ENCODE assay signal across 31 cellular contexts in the genomic region with DNA sequence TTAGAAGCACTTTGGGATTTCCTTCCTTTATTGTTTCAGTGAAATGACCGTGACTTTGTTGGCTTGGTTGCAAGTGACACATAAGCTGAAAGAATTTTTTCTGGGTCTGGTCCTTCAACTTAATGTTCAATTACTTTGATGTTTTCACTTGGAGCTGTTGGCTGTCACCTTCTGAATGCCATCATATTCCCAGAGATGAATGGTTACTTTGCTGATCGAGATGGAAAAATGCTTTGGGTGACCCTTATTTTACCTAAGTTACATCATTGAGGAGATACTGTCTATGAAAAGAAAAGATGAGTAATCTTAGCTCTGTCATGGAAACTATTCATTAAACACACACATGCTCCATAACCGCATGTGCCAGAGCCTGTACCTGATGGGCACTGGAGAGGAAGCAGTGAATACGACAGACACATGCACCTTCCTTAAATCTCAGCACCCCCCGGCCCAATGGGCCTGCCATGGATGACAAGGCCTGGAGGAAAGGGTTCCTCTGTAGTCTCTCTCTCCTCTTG.
"Had no signal": no experiment of that assay in that cellular context is flagged by ENCODE, and none has a peak within 500 bp of the region (broad histone marks: within the 10 kb centered on the region; RNA-seq: fewer than 3 reads in every experiment).

No MANE protein-coding gene starts in this region.

- H3K9me3 ChIP-seq: body of pancreas, colonic mucosa, pancreas, prostate gland, thyroid gland, upper lobe of left lung had no signal

- H3K27me3 ChIP-seq: body of pancreas, cardiac muscle cell, colonic mucosa, pancreas, thyroid gland, upper lobe of left lung had no signal

- H3K4me3 Mint-ChIP-seq: activated B cell treated with CpG ODN at 0.5 μM for 24 hours; activated CD8-positive, alpha-beta memory T cell treated with anti-CD3 and anti-CD28 coated beads, Interleukin-2, amount 10 ng/mL, durations not matched to agents 7 days and 5 days; activated CD8-positive, alpha-beta T cell treated with anti-CD3 and anti-CD28 coated beads, Interleukin-2, amount 10 ng/mL, durations not matched to agents 7 days and 5 days; activated naive CD8-positive, alpha-beta T cell; activated T-cell treated with anti-CD3 and anti-CD28 coated beads, Interleukin-2, amount 50 U/mL, for 72 hours; memory B cell; naive thymus-derived CD8-positive, alpha-beta T cell; neural crest cell; stimulated activated effector memory CD8-positive, alpha-beta T cell treated with anti-CD3 and anti-CD28 coated beads, Interleukin-12 subunit alpha, Interleukin-12 subunit beta, amount 100 ng/mL, for 72 hours; stimulated activated naive CD8-positive, alpha-beta T cell treated with anti-CD3 and anti-CD28 coated beads, Interleukin-15, amount 100 ng/mL, for 72 hours had no signal

- H3K27me3 Mint-ChIP-seq: activated CD8-positive, alpha-beta memory T cell treated with anti-CD3 and anti-CD28 coated beads, Interleukin-2, amount 10 ng/mL, durations not matched to agents 7 days and 5 days; activated naive CD8-positive, alpha-beta T cell; stimulated activated naive CD8-positive, alpha-beta T cell treated with anti-CD3 and anti-CD28 coated beads, Interleukin-15, amount 100 ng/mL, for 72 hours had no signal

- ATAC-seq: activated CD8-positive, alpha-beta memory T cell treated with anti-CD3 and anti-CD28 coated beads, Interleukin-2, amount 10 ng/mL, durations not matched to agents 7 days and 5 days; activated CD8-positive, alpha-beta T cell treated with anti-CD3 and anti-CD28 coated beads, Interleukin-2, amount 10 ng/mL, durations not matched to agents 7 days and 5 days; activated T-cell treated with anti-CD3 and anti-CD28 coated beads, Interleukin-2, amount 50 U/mL, for 72 hours; body of pancreas; naive thymus-derived CD8-positive, alpha-beta T cell; sciatic nerve; stimulated activated effector memory CD8-positive, alpha-beta T cell treated with anti-CD3 and anti-CD28 coated beads, Interleukin-12 subunit alpha, Interleukin-12 subunit beta, amount 100 ng/mL, for 72 hours; stimulated activated naive CD8-positive, alpha-beta T cell treated with anti-CD3 and anti-CD28 coated beads, Interleukin-15, amount 100 ng/mL, for 72 hours had no signal

- H3K4me3 ChIP-seq: body of pancreas, cardiac muscle cell, colonic mucosa, pancreas, prostate gland, skin epidermis, thyroid gland, upper lobe of left lung had no signal

- H3K27ac ChIP-seq: body of pancreas, cardiac muscle cell, colonic mucosa, pancreas, prostate gland, skin epidermis, thyroid gland, upper lobe of left lung had no signal

- FAIRE-seq: pancreas had no signal

- H3K36me3 ChIP-seq: cardiac muscle cell, colonic mucosa, pancreas, prostate gland, thyroid gland, upper lobe of left lung had no signal

- H3K9me3 Mint-ChIP-seq: activated B cell treated with CpG ODN at 0.5 μM for 24 hours; activated T-cell treated with anti-CD3 and anti-CD28 coated beads, Interleukin-2, amount 50 U/mL, for 72 hours; memory B cell; neural crest cell; stimulated activated effector memory CD8-positive, alpha-beta T cell treated with anti-CD3 and anti-CD28 coated beads, Interleukin-12 subunit alpha, Interleukin-12 subunit beta, amount 100 ng/mL, for 72 hours; stimulated activated naive CD8-positive, alpha-beta T cell treated with anti-CD3 and anti-CD28 coated beads, Interleukin-15, amount 100 ng/mL, for 72 hours had no signal

- H3K27ac Mint-ChIP-seq: activated B cell treated with CpG ODN at 0.5 μM for 24 hours; activated CD8-positive, alpha-beta memory T cell treated with anti-CD3 and anti-CD28 coated beads, Interleukin-2, amount 10 ng/mL, durations not matched to agents 7 days and 5 days; activated CD8-positive, alpha-beta T cell treated with anti-CD3 and anti-CD28 coated beads, Interleukin-2, amount 10 ng/mL, durations not matched to agents 7 days and 5 days; activated naive CD8-positive, alpha-beta T cell; activated T-cell treated with anti-CD3 and anti-CD28 coated beads, Interleukin-2, amount 50 U/mL, for 72 hours; memory B cell; naive thymus-derived CD8-positive, alpha-beta T cell; stimulated activated effector memory CD8-positive, alpha-beta T cell treated with anti-CD3 and anti-CD28 coated beads, Interleukin-12 subunit alpha, Interleukin-12 subunit beta, amount 100 ng/mL, for 72 hours; stimulated activated naive CD8-positive, alpha-beta T cell treated with anti-CD3 and anti-CD28 coated beads, Interleukin-15, amount 100 ng/mL, for 72 hours had no signal

- H3K4me1 ChIP-seq: body of pancreas, colonic mucosa, pancreas, prostate gland, thyroid gland, upper lobe of left lung had no signal

- H3K36me3 Mint-ChIP-seq: activated CD8-positive, alpha-beta memory T cell treated with anti-CD3 and anti-CD28 coated beads, Interleukin-2, amount 10 ng/mL, durations not matched to agents 7 days and 5 days; activated naive CD8-positive, alpha-beta T cell; memory B cell; naive thymus-derived CD8-positive, alpha-beta T cell; stimulated activated effector memory CD8-positive, alpha-beta T cell treated with anti-CD3 and anti-CD28 coated beads, Interleukin-12 subunit alpha, Interleukin-12 subunit beta, amount 100 ng/mL, for 72 hours had no signal

- DNase-seq: activated B cell treated with CpG ODN at 0.5 μM for 24 hours; activated CD4-positive, alpha-beta T cell treated with anti-CD3 and anti-CD28 coated beads, Interleukin-2, amount 50 U/mL, for 1 hour; activated CD8-positive, alpha-beta memory T cell treated with anti-CD3 and anti-CD28 coated beads, Interleukin-2, amount 10 ng/mL, durations not matched to agents 7 days and 5 days; activated CD8-positive, alpha-beta T cell treated with anti-CD3 and anti-CD28 coated beads, Interleukin-2, amount 10 ng/mL, durations not matched to agents 7 days and 5 days; activated naive CD4-positive, alpha-beta T cell treated with Interleukin-2 at 50 U/mL for 16 hours; activated T-cell treated with anti-CD3 and anti-CD28 coated beads, Interleukin-2, amount 50 U/mL, for 72 hours; anterior cingulate cortex; body of pancreas; cerebellar nuclear complex; colonic mucosa; effector memory CD4-positive, alpha-beta T cell; foreskin melanocyte; glutamatergic neuron; islet precursor cell; naive thymus-derived CD8-positive, alpha-beta T cell; nucleus accumbens; pancreas; retina; stimulated activated CD4-positive, alpha-beta T cell treated with anti-CD3 and anti-CD28 coated beads, Interleukin-4, amount 100 ng/mL, for 24 hours; stimulated activated naive CD8-positive, alpha-beta T cell treated with anti-CD3 and anti-CD28 coated beads, Interleukin-15, amount 100 ng/mL, for 72 hours; T-helper 2 cell; thyroid gland; upper lobe of left lung had no signal

- H3K4me1 Mint-ChIP-seq: activated B cell treated with CpG ODN at 0.5 μM for 24 hours; activated CD8-positive, alpha-beta memory T cell treated with anti-CD3 and anti-CD28 coated beads, Interleukin-2, amount 10 ng/mL, durations not matched to agents 7 days and 5 days; memory B cell; naive thymus-derived CD8-positive, alpha-beta T cell; stimulated activated effector memory CD8-positive, alpha-beta T cell treated with anti-CD3 and anti-CD28 coated beads, Interleukin-12 subunit alpha, Interleukin-12 subunit beta, amount 100 ng/mL, for 72 hours; stimulated activated naive CD8-positive, alpha-beta T cell treated with anti-CD3 and anti-CD28 coated beads, Interleukin-15, amount 100 ng/mL, for 72 hours had no signal
